17 cellular contexts compared by ENCODE assay signal in genomic region chr1:3195966-3196515, GRCh38.
DNase-seq lines count a peak whose midpoint lies in the region; ATAC-seq and TF ChIP-seq lines count a peak whose summit lies in the region.
"Had no signal": no experiment of that assay in that cellular context is flagged by ENCODE, and none has a peak within 500 bp of the region (broad histone marks: within the 10 kb centered on the region; RNA-seq: fewer than 3 reads in every experiment).

No MANE protein-coding gene starts in this region.

- H4K20me1 ChIP-seq in GM23338 (replicated peaks; ENCODE audit: insufficient read depth), result no peaks in the 10 kb centered on the region

- no peaks in the 10 kb centered on the region for H3F3A ChIP-seq in GM23338 (replicated peaks; ENCODE audit: low read depth)

- H2AFZ ChIP-seq in GM23338, result no peak overlapping the region

- H3K9me3 Mint-ChIP-seq in GM23338, result peaks cover 4% of the 10 kb centered on the region; the same call in 2 of the 3 replicates
- H3K9me3 Mint-ChIP-seq: CD4-positive, alpha-beta memory T cell; H9 had no signal

- H3K9me2 ChIP-seq in GM23338 (ENCODE audit: insufficient read depth), result no peaks in the 10 kb centered on the region

- TF ChIP-seq POLR2A in ovary (IDR thresholded peaks at IDR 0.05), result no peak
- TF ChIP-seq POLR2A in thyroid gland (IDR thresholded peaks at IDR 0.05), result no peak
- no peak for TF ChIP-seq POLR2A in prostate gland (IDR thresholded peaks at IDR 0.05)

- H3K4me1 ChIP-seq in ascending aorta (peaks cover 53 to 83% of the 10 kb centered on the region in 2 donors), ovary (ENCODE audit: insufficient read depth) (no peaks in the 10 kb centered on the region), thyroid gland (peaks cover 0 to 5% of the 10 kb centered on the region in 2 donors), GM23338 (ENCODE audit: insufficient read depth) (no peaks in the 10 kb centered on the region), prostate gland (replicated peaks) (no peaks in the 10 kb centered on the region)

- no peak overlapping the region for H3K27ac Mint-ChIP-seq in GM23338
- H3K27ac Mint-ChIP-seq: CD4-positive, alpha-beta memory T cell had no signal

- ATAC-seq in GM23338 (no peak), GM18519 (IDR thresholded peaks at IDR 0.05; ENCODE audit: low FRiP score, unreplicated experiment) (no peak), GM21786 (IDR thresholded peaks at IDR 0.05; ENCODE audit: unreplicated experiment) (no peak)

- WGBS in ovary, 3 donors, result 81 to 85% (median 82%) methylated on average over 10 of the region's 10 CpGs
- 83 to 100% methylated on average over 1 to 10 of the region's 10 CpGs for WGBS in thyroid gland, 2 donors
- 80% methylated on average over 10 of the region's 10 CpGs for WGBS in prostate gland

- no peaks in the 10 kb centered on the region for H3K36me3 Mint-ChIP-seq in GM23338 (ENCODE audit: low read depth)
- H3K36me3 Mint-ChIP-seq: CD4-positive, alpha-beta memory T cell had no signal

- peaks cover 2% of the 10 kb centered on the region for H3K27me3 Mint-ChIP-seq in GM23338 (ENCODE audit: insufficient read depth, low read depth, poor library complexity)

- H3K27ac ChIP-seq in ascending aorta (peak overlapping the region; percentile 99 to 100), coronary artery (peak overlapping the region; percentile 95 to 99), ovary (peak overlapping the region; percentile 27 to 62), thyroid gland (peak overlapping the region in 2 of 3 donors; percentile 8 to 17), GM23338 (ENCODE audit: low read depth) (no peak overlapping the region), prostate gland (no peak overlapping the region)

- no peaks in the 10 kb centered on the region for H3K79me2 ChIP-seq in GM23338 (replicated peaks; ENCODE audit: insufficient read depth)

- H3K9me3 ChIP-seq in ascending aorta (no peaks in the 10 kb centered on the region), ovary (no peaks in the 10 kb centered on the region), thyroid gland (no peaks in the 10 kb centered on the region), prostate gland (no peaks in the 10 kb centered on the region)

- H3K4me3 Mint-ChIP-seq in GM23338, result no peak overlapping the region
- H3K4me3 Mint-ChIP-seq: CD4-positive, alpha-beta memory T cell; H9 had no signal

- H3K4me1 Mint-ChIP-seq in GM23338, result peaks cover 2% of the 10 kb centered on the region

- no peak overlapping the region for H3K4me3 ChIP-seq in ascending aorta
- H3K4me3 ChIP-seq in coronary artery, result no peak overlapping the region
- no peak overlapping the region for H3K4me3 ChIP-seq in ovary
- H3K4me3 ChIP-seq in thyroid gland (replicated peaks in 1 of 3), result no peak overlapping the region
- H3K4me3 ChIP-seq in GM23338, result no peak overlapping the region
- no peak overlapping the region for H3K4me3 ChIP-seq in prostate gland

- H3K4me2 ChIP-seq in GM23338, result no peak overlapping the region

- no peak for TF ChIP-seq EP300 in ovary (IDR thresholded peaks at IDR 0.05)

- H3K36me3 ChIP-seq in ascending aorta, result no peaks in the 10 kb centered on the region
- H3K36me3 ChIP-seq in ovary, result no peaks in the 10 kb centered on the region
- H3K36me3 ChIP-seq in thyroid gland, result no peaks in the 10 kb centered on the region
- no peaks in the 10 kb centered on the region for H3K36me3 ChIP-seq in GM23338 (ENCODE audit: insufficient read depth)
- H3K36me3 ChIP-seq in prostate gland, result no peaks in the 10 kb centered on the region

- H3K27me3 ChIP-seq in ascending aorta, result no peaks in the 10 kb centered on the region
- no peaks in the 10 kb centered on the region for H3K27me3 ChIP-seq in ovary
- no peaks in the 10 kb centered on the region for H3K27me3 ChIP-seq in thyroid gland
- H3K27me3 ChIP-seq in GM23338 (ENCODE audit: insufficient read depth), result no peaks in the 10 kb centered on the region
- H3K27me3 ChIP-seq in prostate gland (replicated peaks; ENCODE audit: insufficient read depth), result peaks cover 2% of the 10 kb centered on the region

- intact Hi-C loops in ascending aorta (cut with DNase I), result loop anchor here (1.0 to 5.0 kb wide), 4 partner anchors 10 to 196 kb away; no protein-coding TSS in a partner anchor
- intact Hi-C loops in ovary (cut with DNase I), result no loop called here
- intact Hi-C loops in thyroid gland (cut with DNase I), result no loop called here
- intact Hi-C loops in prostate gland (cut with DNase I), result no loop called here

- TF ChIP-seq CTCF in ascending aorta (IDR thresholded peaks at IDR 0.05) (no peak), coronary artery (IDR thresholded peaks at IDR 0.05) (no peak), ovary (IDR thresholded peaks at IDR 0.05) (no peak), thyroid gland (IDR thresholded peaks at IDR 0.05) (no peak), GM23338 (conservative IDR thresholded peaks at IDR 0.05; ENCODE audit: low read depth in 2 of 2) (no peak), prostate gland (IDR thresholded peaks at IDR 0.05) (no peak)

- DNase-seq in ascending aorta (ENCODE audit: low spot score in 2 of 2) (no peak), coronary artery (ENCODE audit: low spot score) (no peak), ovary (no peak), thyroid gland (no peak), GM23338 (ENCODE audit: low spot score) (no peak), prostate gland (ENCODE audit: low spot score) (no peak)
- DNase-seq: CD4-positive, alpha-beta memory T cell; H9; KBM-7; MV-4-11; NCI-H1417 treated with DMSO at 0.1 percent for 48 hours; NCI-H1930; NCI-H526 treated with DMSO at 0.1 percent for 48 hours; NK-92 treated with Interleukin-12 subunit alpha and Interleukin-12 subunit beta, amount 100 ng/mL, for 24 hours; OCI-M1 had no signal

TF ChIP-seq in GM23338, 12 proteins besides CTCF, POLR2A, EP300 and RAD21:
- no peak for TF ChIP-seq STAT1 (IDR thresholded peaks at IDR 0.05; ENCODE audit: unreplicated experiment)
- TF ChIP-seq POLR2AphosphoS5 (IDR thresholded peaks at IDR 0.05; ENCODE audit: low read depth), result no peak
- TF ChIP-seq EZH2phosphoT487 (IDR thresholded peaks at IDR 0.05; ENCODE audit: unreplicated experiment), result no peak
- TF ChIP-seq, protein P1, sequence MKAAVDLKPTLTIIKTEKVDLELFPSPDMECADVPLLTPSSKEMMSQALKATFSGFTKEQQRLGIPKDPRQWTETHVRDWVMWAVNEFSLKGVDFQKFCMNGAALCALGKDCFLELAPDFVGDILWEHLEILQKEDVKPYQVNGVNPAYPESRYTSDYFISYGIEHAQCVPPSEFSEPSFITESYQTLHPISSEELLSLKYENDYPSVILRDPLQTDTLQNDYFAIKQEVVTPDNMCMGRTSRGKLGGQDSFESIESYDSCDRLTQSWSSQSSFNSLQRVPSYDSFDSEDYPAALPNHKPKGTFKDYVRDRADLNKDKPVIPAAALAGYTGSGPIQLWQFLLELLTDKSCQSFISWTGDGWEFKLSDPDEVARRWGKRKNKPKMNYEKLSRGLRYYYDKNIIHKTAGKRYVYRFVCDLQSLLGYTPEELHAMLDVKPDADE (IDR thresholded peaks at IDR 0.05), result no peak
- no peak for TF ChIP-seq EZH2 (IDR thresholded peaks at IDR 0.05; ENCODE audit: low read depth, unreplicated experiment)
- TF ChIP-seq ZNF331 (CRISPR knock-in tag; IDR thresholded peaks at IDR 0.05; ENCODE audit: low read depth), result no peak
- TF ChIP-seq ZNF114 (CRISPR knock-in tag; IDR thresholded peaks at IDR 0.05), result no peak
- no peak for TF ChIP-seq JUNB (IDR thresholded peaks at IDR 0.05; ENCODE audit: unreplicated experiment)

Comparison
In these comparisons a context has a peak if more than half of its experiments do, and no peak if none do; other contexts are left out.
1. H3K27ac ChIP-seq: peak in ascending aorta (2 of 2), coronary artery (2 of 2), ovary (2 of 2) and thyroid gland (2 of 3); none in GM23338 (single experiment) and prostate gland (0 of 2).